Comparison of ENCODE assay signal across 1 cellular context in the genomic region with DNA sequence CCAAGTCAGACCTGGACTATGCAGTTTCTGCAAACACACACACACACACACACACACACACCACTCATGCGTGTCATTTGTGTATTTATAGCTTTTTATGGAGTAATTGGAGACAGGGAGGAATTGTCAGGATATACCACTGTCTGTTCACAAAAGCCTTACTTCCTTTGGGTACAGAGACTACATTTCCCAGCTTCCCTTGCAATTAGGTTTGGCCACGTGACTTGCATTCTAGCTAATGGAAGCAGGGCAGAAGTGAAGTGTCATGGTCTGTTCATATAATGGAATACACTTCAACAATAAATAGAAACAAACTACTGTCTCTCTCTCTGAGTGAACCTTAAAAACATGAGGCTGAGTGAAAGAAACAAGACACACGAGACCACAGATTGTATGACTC.
TF ChIP-seq lines count a peak whose summit lies in the region.

No MANE protein-coding gene starts in this region.

TF ChIP-seq in H1, 55 proteins besides CTCF, POLR2A, EP300 and RAD21 (continued from another document):
- TF ChIP-seq BRCA1 (IDR thresholded peaks at IDR 0.05; ENCODE audit: low read depth, low read length) (no peak), ZNF274 (IDR thresholded peaks at IDR 0.05; ENCODE audit: borderline replicate concordance, extremely low read depth, low read length) (no peak), RBBP5 (IDR thresholded peaks at IDR 0.05; ENCODE audit: borderline replicate concordance, low read depth, low read length) (no peak), PHF8 (conservative IDR thresholded peaks at IDR 0.05; ENCODE audit: low read depth, low read length) (no peak), SIN3A (conservative IDR thresholded peaks at IDR 0.05 in 1 of 2, IDR thresholded peaks at IDR 0.05 in 1 of 2; ENCODE audit: low read depth in 1 of 2, low read length in 2 of 2) (no peak), SIX5 (IDR thresholded peaks at IDR 0.05; ENCODE audit: low read depth, low read length) (peak; percentile 71), SP2 (IDR thresholded peaks at IDR 0.05; ENCODE audit: low read length) (no peak), HDAC2 (IDR thresholded peaks at IDR 0.05; ENCODE audit: borderline replicate concordance in 1 of 2, low read depth in 2 of 2, low read length in 2 of 2) (no peak), EGR1 (IDR thresholded peaks at IDR 0.05; ENCODE audit: borderline replicate concordance, low read depth, low read length) (no peak), RXRA (IDR thresholded peaks at IDR 0.05; ENCODE audit: insufficient read depth, low read depth, low read length) (no peak)
- TF ChIP-seq, protein P1, sequence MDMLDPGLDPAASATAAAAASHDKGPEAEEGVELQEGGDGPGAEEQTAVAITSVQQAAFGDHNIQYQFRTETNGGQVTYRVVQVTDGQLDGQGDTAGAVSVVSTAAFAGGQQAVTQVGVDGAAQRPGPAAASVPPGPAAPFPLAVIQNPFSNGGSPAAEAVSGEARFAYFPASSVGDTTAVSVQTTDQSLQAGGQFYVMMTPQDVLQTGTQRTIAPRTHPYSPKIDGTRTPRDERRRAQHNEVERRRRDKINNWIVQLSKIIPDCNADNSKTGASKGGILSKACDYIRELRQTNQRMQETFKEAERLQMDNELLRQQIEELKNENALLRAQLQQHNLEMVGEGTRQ (IDR thresholded peaks at IDR 0.05; ENCODE audit: low read length) = peak; percentile 87
